ENCODE assay signal across 27 cellular contexts in genomic region chr20:61701401-61701800, GRCh38.
"Had no signal": no experiment of that assay in that cellular context is flagged by ENCODE, and none has a peak within 500 bp of the region (broad histone marks: within the 10 kb centered on the region; RNA-seq: fewer than 3 reads in every experiment).

No MANE protein-coding gene starts in this region.

- DNase-seq: colonic mucosa; cortex of kidney; effector CD8-positive, alpha-beta T cell; effector memory CD8-positive, alpha-beta T cell; endodermal cell; erythroblast; esophagus squamous epithelium; foreskin fibroblast; foreskin melanocyte; gastrocnemius medialis; glutamatergic neuron; head of caudate nucleus; hypothalamus; immature natural killer cell; islet precursor cell; left cardiac atrium; left ventricle myocardium superior; lower lobe of right lung; mesenchymal stem cell; naive B cell; naive thymus-derived CD8-positive, alpha-beta T cell had no signal

- H3K27ac ChIP-seq: colonic mucosa, epithelial cell of prostate, esophagus squamous epithelium, gastrocnemius medialis, hepatocyte, left lung, lower lobe of right lung had no signal

- FAIRE-seq: endometrium had no signal

- H3K4me3 ChIP-seq: colonic mucosa, esophagus squamous epithelium, gastrocnemius medialis, hepatocyte, left lung, lower lobe of right lung, mucosa of descending colon had no signal

- H3K36me3 ChIP-seq: colonic mucosa, esophagus squamous epithelium, gastrocnemius medialis, left lung, lower lobe of right lung had no signal

- H3K9me3 ChIP-seq: colonic mucosa, esophagus squamous epithelium, gastrocnemius medialis, lower lobe of right lung, mucosa of descending colon had no signal

- ATAC-seq: effector memory CD8-positive, alpha-beta T cell; esophagus mucosa; gastrocnemius medialis; left cardiac atrium; left lung; left ventricle myocardium superior; lower lobe of right lung; mucosa of descending colon; naive thymus-derived CD8-positive, alpha-beta T cell had no signal

- H3K4me1 ChIP-seq: colonic mucosa, esophagus squamous epithelium, gastrocnemius medialis, left lung, lower lobe of right lung had no signal
